Comparison of ENCODE assay signal across 1 cellular context in genomic region chr22:21000987-21001600, GRCh38.
TF ChIP-seq lines count a peak whose summit lies in the region.

No MANE protein-coding gene starts in this region.

TF ChIP-seq in K562, 482 proteins besides CTCF, POLR2A, EP300 and RAD21 (continues in another document):
- TF ChIP-seq SMAD1 (IDR thresholded peaks at IDR 0.05; ENCODE audit: low read depth, low read length, partially characterized antibody), result no peak
- TF ChIP-seq GABPB2 (CRISPR knock-in tag; conservative IDR thresholded peaks at IDR 0.05), result peak; percentile 79; the same call in 1 of the 2 replicates
- TF ChIP-seq ZHX1 (conservative IDR thresholded peaks at IDR 0.05; ENCODE audit: low read length), result peak; percentile 17; the same call in 1 of the 2 replicates
- TF ChIP-seq PRPF4 (IDR thresholded peaks at IDR 0.05; ENCODE audit: insufficient read depth, low read depth, low read length, poor library complexity, severe bottlenecking), result no peak
- TF ChIP-seq DACH1 (IDR thresholded peaks at IDR 0.05; ENCODE audit: partially characterized antibody), result no peak
- TF ChIP-seq BHLHE40 (IDR thresholded peaks at IDR 0.05; ENCODE audit: low read length), result no peak
- no peak for TF ChIP-seq ZNF655 (CRISPR knock-in tag; IDR thresholded peaks at IDR 0.05)
- TF ChIP-seq ZNF436 (CRISPR knock-in tag; IDR thresholded peaks at IDR 0.05), result peak; percentile 56; the same call in 1 of the 2 replicates
- TF ChIP-seq NCOR1 (IDR thresholded peaks at IDR 0.05), result no peak
- no peak for TF ChIP-seq FOS (IDR thresholded peaks at IDR 0.05; ENCODE audit: extremely low read depth, insufficient read length)
- peak; percentile 84; the same call in 1 of the 2 replicates for TF ChIP-seq CGGBP1 (CRISPR knock-in tag; IDR thresholded peaks at IDR 0.05)
- no peak for TF ChIP-seq CCNT2 (IDR thresholded peaks at IDR 0.05; ENCODE audit: borderline replicate concordance, extremely low read depth, insufficient read length, low read depth, low read length)
- no peak for TF ChIP-seq RHOXF2B (CRISPR knock-in tag; conservative IDR thresholded peaks at IDR 0.05)
- no peak for TF ChIP-seq TFE3 (CRISPR knock-in tag; IDR thresholded peaks at IDR 0.05)
- no peak for TF ChIP-seq MEF2A (IDR thresholded peaks at IDR 0.05; ENCODE audit: control insufficient read depth, low read depth, low read length)
- peak; percentile 5; the same call in 1 of the 2 replicates for TF ChIP-seq ZNF165 (CRISPR knock-in tag; IDR thresholded peaks at IDR 0.05; ENCODE audit: borderline replicate concordance)
- no peak for TF ChIP-seq GTF2E2 (tag; IDR thresholded peaks at IDR 0.05)
- no peak for TF ChIP-seq ZNF143 (CRISPR knock-in tag; IDR thresholded peaks at IDR 0.05)
- no peak for TF ChIP-seq ZNF766 (CRISPR knock-in tag; conservative IDR thresholded peaks at IDR 0.05)
- no peak for TF ChIP-seq C11orf30 (IDR thresholded peaks at IDR 0.05; ENCODE audit: low read depth)
- no peak for TF ChIP-seq DEAF1 (CRISPR knock-in tag; IDR thresholded peaks at IDR 0.05)
- TF ChIP-seq ID3 (CRISPR knock-in tag; IDR thresholded peaks at IDR 0.05), result no peak
- no peak for TF ChIP-seq ID3 (tag; IDR thresholded peaks at IDR 0.05)
- no peak for TF ChIP-seq PRDM10 (IDR thresholded peaks at IDR 0.05; ENCODE audit: partially characterized antibody)
- TF ChIP-seq CHD1 (IDR thresholded peaks at IDR 0.05; ENCODE audit: low read length), result peak; percentile 98
- no peak for TF ChIP-seq KLF10 (CRISPR knock-in tag; IDR thresholded peaks at IDR 0.05)
- no peak for TF ChIP-seq GTF2B (IDR thresholded peaks at IDR 0.05; ENCODE audit: extremely low read depth, insufficient read length)
- TF ChIP-seq TAF1 (IDR thresholded peaks at IDR 0.05; ENCODE audit: control insufficient read depth, extremely low read depth, insufficient read depth, low read length, severe bottlenecking), result no peak
- peak; percentile 17; the same call in 1 of the 2 replicates for TF ChIP-seq ZNF76 (CRISPR knock-in tag; IDR thresholded peaks at IDR 0.05; ENCODE audit: borderline replicate concordance)
- 0 out of 2 replicates have a peak, but pooled peaks have one; percentile 28 for TF ChIP-seq GMEB1 (CRISPR knock-in tag; IDR thresholded peaks at IDR 0.05)
- no peak for TF ChIP-seq ZKSCAN3 (CRISPR knock-in tag; IDR thresholded peaks at IDR 0.05)
- no peak for TF ChIP-seq MAFK (IDR thresholded peaks at IDR 0.05; ENCODE audit: low read length)
- TF ChIP-seq SMAD4 (CRISPR knock-in tag; conservative IDR thresholded peaks at IDR 0.05), result no peak
- no peak for TF ChIP-seq FOXP1 (CRISPR knock-in tag; IDR thresholded peaks at IDR 0.05)
- TF ChIP-seq ZBTB5 (IDR thresholded peaks at IDR 0.05), result no peak
- no peak for TF ChIP-seq PBX2 (CRISPR knock-in tag; IDR thresholded peaks at IDR 0.05; ENCODE audit: low read depth)
- TF ChIP-seq PBX2 (tag; conservative IDR thresholded peaks at IDR 0.05; ENCODE audit: low read depth), result no peak
